18 cellular contexts compared by ENCODE assay signal in genomic region chr18:10487161-10487560, GRCh38. TPM values are rescaled to one million over a fixed set of nuclear protein-coding genes. Genes with fewer than 3 reads are reported as not detected.
DNase-seq lines count a peak whose midpoint lies in the region; ATAC-seq, FAIRE-seq and TF ChIP-seq lines count a peak whose summit lies in the region.
"Had no signal": no experiment of that assay in that cellular context is flagged by ENCODE, and none has a peak within 500 bp of the region (broad histone marks: within the 10 kb centered on the region; RNA-seq: fewer than 3 reads in every experiment).

No MANE protein-coding gene starts in this region.

- DNase-seq in DMS 273 (lab: John Stamatoyannopoulos, UW; ENCODE audit: unreplicated experiment) (peak; percentile 46), NCI-H1694 treated with DMSO at 0.1 percent for 48 hours (lab: John Stamatoyannopoulos, UW) (peak; percentile 18), caudate nucleus (lab: John Stamatoyannopoulos, UW) (no peak), neural progenitor cell (ENCODE audit: low spot score) (no peak), mammary epithelial cell (no peak), frontal cortex (ENCODE audit: low spot score in 2 of 2) (no peak), psoas muscle (no peak)
- DNase-seq: AML-193; CD4-positive, alpha-beta memory T cell; H9; NCI-H1436 treated with DMSO at 0.1 percent for 48 hours; NCI-H446 treated with DMSO at 0.1 percent for 48 hours; OCI-M1 had no signal

- peaks cover 10% of the 10 kb centered on the region for H3K4me1 ChIP-seq in neural progenitor cell
- H3K4me1 ChIP-seq in mammary epithelial cell (ENCODE audit: insufficient read depth, low read length) = no peaks in the 10 kb centered on the region
- no peaks in the 10 kb centered on the region for H3K4me1 ChIP-seq in psoas muscle
- H3K4me1 ChIP-seq: SJSA1 had no signal

- peaks cover 2% of the 10 kb centered on the region for H3K27me3 Mint-ChIP-seq in neural progenitor cell (ENCODE audit: insufficient read depth, low read depth)

- no peak overlapping the region for H3K9ac ChIP-seq in neural progenitor cell
- H3K9ac ChIP-seq in mammary epithelial cell (ENCODE audit: insufficient read depth, low read length) = no peak overlapping the region

- peaks cover 54% of the 10 kb centered on the region for H3K36me3 Mint-ChIP-seq in neural progenitor cell
- H3K36me3 Mint-ChIP-seq: CD4-positive, alpha-beta memory T cell; IgD-negative memory B cell had no signal

- H3K9me3 Mint-ChIP-seq in neural progenitor cell = peaks cover 2% of the 10 kb centered on the region
- H3K9me3 Mint-ChIP-seq: CD4-positive, alpha-beta memory T cell; H9; IgD-negative memory B cell had no signal

- no peak overlapping the region for H3K4me3 ChIP-seq in neural progenitor cell
- H3K4me3 ChIP-seq in mammary epithelial cell (replicated peaks in 1 of 3; ENCODE audit: insufficient read depth in 1 of 3, low read depth in 2 of 3, low read length in 3 of 3) = no peak overlapping the region
- no peak overlapping the region for H3K4me3 ChIP-seq in psoas muscle
- H3K4me3 ChIP-seq: SJSA1 had no signal

- H4K20me1 ChIP-seq in neural progenitor cell (ENCODE audit: low read depth) = no peaks in the 10 kb centered on the region
- H4K20me1 ChIP-seq in mammary epithelial cell (ENCODE audit: insufficient read depth, low read length) = no peaks in the 10 kb centered on the region

- H3K4me2 ChIP-seq in neural progenitor cell (peak overlapping the region; percentile 3), mammary epithelial cell (ENCODE audit: insufficient read depth, low read depth, low read length) (no peak overlapping the region)

- H3K9me3 ChIP-seq in neural progenitor cell (ENCODE audit: low read depth) (no peaks in the 10 kb centered on the region), mammary epithelial cell (replicated peaks; ENCODE audit: insufficient read depth, low read length) (no peaks in the 10 kb centered on the region), psoas muscle (no peaks in the 10 kb centered on the region)
- H3K9me3 ChIP-seq: SJSA1 had no signal

- ATAC-seq in psoas muscle (no peak), GM19351 (IDR thresholded peaks at IDR 0.05; ENCODE audit: unreplicated experiment) (no peak)

- H3K27me3 ChIP-seq in neural progenitor cell (no peaks in the 10 kb centered on the region), mammary epithelial cell (ENCODE audit: insufficient read depth, low read length) (no peaks in the 10 kb centered on the region), psoas muscle (ENCODE audit: insufficient read depth in 3 of 3, low read length in 2 of 3) (peaks cover 0 to 2% (median 0%) of the 10 kb centered on the region in 3 donors)
- H3K27me3 ChIP-seq: SJSA1 had no signal

- dilution Hi-C loops in mammary epithelial cell (cut with HindIII; ENCODE audit: low sequenced_read_pairs) = no loop called here

- peak overlapping the region; percentile 31 for H3K27ac ChIP-seq in caudate nucleus (ENCODE audit: low read depth, low read length)
- H3K27ac ChIP-seq in neural progenitor cell = no peak overlapping the region
- no peak overlapping the region for H3K27ac ChIP-seq in mammary epithelial cell (ENCODE audit: insufficient read depth, low read depth, low read length)
- no peak overlapping the region for H3K27ac ChIP-seq in psoas muscle
- H3K27ac ChIP-seq: SJSA1 had no signal

- H3K27ac Mint-ChIP-seq in neural progenitor cell = no peak overlapping the region
- H3K27ac Mint-ChIP-seq: CD4-positive, alpha-beta memory T cell; IgD-negative memory B cell had no signal

- intact Hi-C loops in mammary epithelial cell (cut with micrococcal nuclease) (no loop called here), psoas muscle (cut with DNase I) (no loop called here)

- peaks cover 26% of the 10 kb centered on the region for H3K4me1 Mint-ChIP-seq in neural progenitor cell

- H3K36me3 ChIP-seq in neural progenitor cell (no peaks in the 10 kb centered on the region), mammary epithelial cell (ENCODE audit: insufficient read depth, low read length) (no peaks in the 10 kb centered on the region), psoas muscle (ENCODE audit: insufficient read depth in 1 of 2, low read depth in 1 of 2) (no peaks in the 10 kb centered on the region)
- H3K36me3 ChIP-seq: SJSA1 had no signal

- no peaks in the 10 kb centered on the region for H3F3A ChIP-seq in neural progenitor cell (ENCODE audit: low read depth)

- TF ChIP-seq CTCF in neural progenitor cell (IDR thresholded peaks at IDR 0.05) (no peak), mammary epithelial cell (conservative IDR thresholded peaks at IDR 0.05 in 1 of 2, IDR thresholded peaks at IDR 0.05 in 1 of 2; ENCODE audit: extremely low read depth in 1 of 2, insufficient read depth in 1 of 2, low read depth in 1 of 2, low read length in 2 of 2) (no peak), psoas muscle (IDR thresholded peaks at IDR 0.05) (no peak)

- no peak overlapping the region for H2AFZ ChIP-seq in neural progenitor cell (replicated peaks)
- H2AFZ ChIP-seq in mammary epithelial cell (ENCODE audit: low read depth, low read length) = no peak overlapping the region

- H3K79me2 ChIP-seq in neural progenitor cell (ENCODE audit: low read depth) = no peaks in the 10 kb centered on the region
- H3K79me2 ChIP-seq in mammary epithelial cell (ENCODE audit: insufficient read depth, low read length) = no peaks in the 10 kb centered on the region

- FAIRE-seq in frontal cortex (lab: Jason Lieb, UNC) = no peak
- FAIRE-seq: D721Med had no signal

- in situ Hi-C loops in mammary epithelial cell (cut with MboI; ENCODE audit: low sequenced_read_pairs in 2 of 2) = no loop called here

- H3K4me3 Mint-ChIP-seq in neural progenitor cell = no peak overlapping the region
- H3K4me3 Mint-ChIP-seq: CD4-positive, alpha-beta memory T cell; H9; IgD-negative memory B cell had no signal

- WGBS in mammary epithelial cell (ENCODE audit: low coverage, missing lambda C conversion rate) = 72% methylated on average over 6 of the region's 6 CpGs
- 83 to 91% (median 87%) methylated on average over 6 of the region's 6 CpGs for WGBS in psoas muscle, 3 donors

- CTCF ChIA-PET in mammary epithelial cell (lab: Charles Lee; ENCODE audit: low non-redundant PET) = no interaction called here

- BruUV-seq in mammary epithelial cell (replicated peaks; lab: Mats Ljungman, UMichigan) = no TSS peak

RNA-seq across cellular contexts. Expression of gene APCDD1, which starts 32.7 kb away (rescaled TPM):
- total RNA-seq in neural progenitor cell (ENCODE audit: low replicate concordance) = 1.9 and 4.7 TPM in 2 replicates
- total RNA-seq in mammary epithelial cell = 10 to 100 TPM in 1 of 2 donors, 1 to 10 TPM in 1; 9.7 to 24.8 TPM
- polyA plus RNA-seq in mammary epithelial cell = 3.0 TPM
- polyA minus RNA-seq in mammary epithelial cell = 2.1 TPM
- 10.6 TPM for total RNA-seq in frontal cortex
- 10 to 100 TPM in 2 of 4 donors, 1 to 10 TPM in 2; 1.4 to 47.0 (median 9.3) TPM for total RNA-seq in psoas muscle
- 1 to 10 TPM; 2.9 to 6.3 (median 6.2) TPM for polyA plus RNA-seq in psoas muscle
- total RNA-seq: CD4-positive, alpha-beta memory T cell; HT1080; SJSA1 had no signal
- polyA plus RNA-seq: CD4-positive, alpha-beta memory T cell; IgD-negative memory B cell had no signal

RNA-seq across cellular contexts. Expression of gene NAPG, which starts 38.7 kb away (rescaled TPM):
- 30.1 and 56.6 TPM in 2 replicates for total RNA-seq in neural progenitor cell (ENCODE audit: low replicate concordance)
- 10 to 100 TPM; 31.0 to 51.3 TPM for total RNA-seq in mammary epithelial cell
- polyA plus RNA-seq in mammary epithelial cell = 15.1 TPM
- 47.0 TPM for polyA minus RNA-seq in mammary epithelial cell
- 107 TPM for total RNA-seq in frontal cortex
- total RNA-seq in psoas muscle = 10 to 100 TPM; 13.9 to 23.8 (median 18.4) TPM
- polyA plus RNA-seq in psoas muscle = 10 to 100 TPM; 10.7 to 38.7 (median 23.8) TPM

Comparison
In these comparisons a context has a peak if more than half of its experiments do, and no peak if none do; other contexts are left out.
1. DNase-seq: peak in DMS 273 (single experiment) and NCI-H1694 treated with DMSO at 0.1 percent for 48 hours (single experiment); none in caudate nucleus (0 of 61), neural progenitor cell (single experiment), mammary epithelial cell (single experiment), frontal cortex (0 of 2) and psoas muscle (0 of 2).